13 cellular contexts compared by ENCODE assay signal in genomic region chr20:43558412-43559146, GRCh38. TPM values are rescaled to one million over a fixed set of nuclear protein-coding genes. Genes with fewer than 3 reads are reported as not detected.
DNase-seq lines count a peak whose midpoint lies in the region; ATAC-seq, FAIRE-seq and TF ChIP-seq lines count a peak whose summit lies in the region.
"Had no signal": no experiment of that assay in that cellular context is flagged by ENCODE, and none has a peak within 500 bp of the region (broad histone marks: within the 10 kb centered on the region; RNA-seq: fewer than 3 reads in every experiment).

TSS of gene SGK2 (plus strand) at chr20:43559027. CDS start at chr20:43566496, 7,469 bp downstream.

- H3K9me3 ChIP-seq in body of pancreas: no peaks in the 10 kb centered on the region
- no peaks in the 10 kb centered on the region for H3K9me3 ChIP-seq in HepG2 (ENCODE audit: low read length)
- H3K9me3 ChIP-seq: sigmoid colon had no signal

- H3K4me1 ChIP-seq in body of pancreas: peaks cover 66% of the 10 kb centered on the region
- peaks cover 62% of the 10 kb centered on the region for H3K4me1 ChIP-seq in HepG2 (ENCODE audit: insufficient read depth, low read length)
- H3K4me1 ChIP-seq: sigmoid colon had no signal

- peak within 1 kb of the TSS; percentile 60 for H3K27ac Mint-ChIP-seq in stimulated activated effector memory CD8-positive, alpha-beta T cell treated with anti-CD3 and anti-CD28 coated beads, Interleukin-12 subunit alpha, Interleukin-12 subunit beta, amount 100 ng/mL, for 72 hours
- no peak within 1 kb of the TSS for H3K27ac Mint-ChIP-seq in activated CD4-positive, alpha-beta T cell treated with anti-CD3 and anti-CD28 coated beads, Interleukin-2, amount 10 ng/mL, durations not matched to agents 7 days and 5 days
- H3K27ac Mint-ChIP-seq: stimulated activated naive CD8-positive, alpha-beta T cell treated with anti-CD3 and anti-CD28 coated beads, Interleukin-15, Interleukin-2, amounts not matched to agents 100 ng/mL and 50 ng/mL, for 24 hours had no signal

- POLR2A ChIA-PET in HepG2 (lab: Yijun Ruan, JAX): interaction anchor here (0.5 to 6.8 kb wide), 25 partner anchors 10 to 1940 kb away, joined by 3 to 224 read pairs (median 5); partner anchors contain the start of genes CHD6, IFT52 and SRSF6
- POLR2A ChIA-PET in activated CD4-positive, alpha-beta T cell treated with anti-CD3 and anti-CD28 coated beads, Interleukin-2, amount 10 ng/mL, durations not matched to agents 7 days and 5 days (lab: Charles Lee): no interaction called here

- FAIRE-seq in HepG2 (lab: Jason Lieb, UNC) (peak; percentile 94), GM12892 (lab: Jason Lieb, UNC) (no peak)

- TF ChIP-seq CTCF in body of pancreas (IDR thresholded peaks at IDR 0.05) (no peak), HepG2 (CRISPR knock-in tag; IDR thresholded peaks at IDR 0.05) (peak; percentile 30; the same call in 1 of the 2 replicates)

- H4K20me1 ChIP-seq in HepG2 (ENCODE audit: insufficient read depth, low read length): no peaks in the 10 kb centered on the region

- H3K36me3 Mint-ChIP-seq in stimulated activated effector memory CD8-positive, alpha-beta T cell treated with anti-CD3 and anti-CD28 coated beads, Interleukin-12 subunit alpha, Interleukin-12 subunit beta, amount 100 ng/mL, for 72 hours: peaks cover 5% of the 10 kb centered on the region
- no peaks in the 10 kb centered on the region for H3K36me3 Mint-ChIP-seq in activated CD4-positive, alpha-beta T cell treated with anti-CD3 and anti-CD28 coated beads, Interleukin-2, amount 10 ng/mL, durations not matched to agents 7 days and 5 days (ENCODE audit: low read depth)

- TF ChIP-seq EP300 in HepG2 (IDR thresholded peaks at IDR 0.05; ENCODE audit: low read depth in 2 of 2, low read length in 2 of 2): peak; percentile 44 to 57; a peak in 2 of 4 replicates
- TF ChIP-seq EP300 in HepG2 (CRISPR knock-in tag; IDR thresholded peaks at IDR 0.05; ENCODE audit: borderline replicate concordance): no peak; the same call in none of the 2 replicates

- ATAC-seq in body of pancreas (peak; percentile 86), HepG2 (peak; percentile 85), GM19395 (IDR thresholded peaks at IDR 0.05; ENCODE audit: unreplicated experiment) (no peak)
- ATAC-seq in stimulated activated effector memory CD8-positive, alpha-beta T cell treated with anti-CD3 and anti-CD28 coated beads, Interleukin-12 subunit alpha, Interleukin-12 subunit beta, amount 100 ng/mL, for 72 hours: no peak

- 7 to 22% methylated on average over 8 to 12 of the region's 12 CpGs for WGBS in body of pancreas, 2 donors
- WGBS in HepG2 (ENCODE audit: low lambda C conversion rate): under 1% methylated on average over 12 of the region's 12 CpGs

- no peaks in the 10 kb centered on the region for H3K9me3 Mint-ChIP-seq in stimulated activated effector memory CD8-positive, alpha-beta T cell treated with anti-CD3 and anti-CD28 coated beads, Interleukin-12 subunit alpha, Interleukin-12 subunit beta, amount 100 ng/mL, for 72 hours
- H3K9me3 Mint-ChIP-seq in activated CD4-positive, alpha-beta T cell treated with anti-CD3 and anti-CD28 coated beads, Interleukin-2, amount 10 ng/mL, durations not matched to agents 7 days and 5 days: no peaks in the 10 kb centered on the region
- H3K9me3 Mint-ChIP-seq: central memory CD8-positive, alpha-beta T cell; stimulated activated naive CD8-positive, alpha-beta T cell treated with anti-CD3 and anti-CD28 coated beads, Interleukin-15, Interleukin-2, amounts not matched to agents 100 ng/mL and 50 ng/mL, for 24 hours had no signal

- peak; percentile 17 to 72 (median 69) for TF ChIP-seq POLR2A in body of pancreas (IDR thresholded peaks at IDR 0.05)
- peak; percentile 87 to 97 for TF ChIP-seq POLR2A in HepG2 (IDR thresholded peaks at IDR 0.05; ENCODE audit: insufficient read depth in 1 of 2, low read depth in 2 of 2, low read length in 2 of 2)
- TF ChIP-seq POLR2A in GM12892 (IDR thresholded peaks at IDR 0.05; ENCODE audit: low read depth, low read length): no peak

- H3K4me3 ChIP-seq in body of pancreas (no peak within 1 kb of the TSS), HepG2 (replicated peaks in 1 of 3; ENCODE audit: insufficient read depth in 1 of 3, low read depth in 2 of 3, low read length in 3 of 3) (peak within 1 kb of the TSS; percentile 68 to 85 (median 84))
- H3K4me3 ChIP-seq: sigmoid colon had no signal

- no peaks in the 10 kb centered on the region for H3K36me3 ChIP-seq in body of pancreas (replicated peaks in 1 of 2; ENCODE audit: insufficient read depth in 1 of 2, low read depth in 2 of 2)
- no peaks in the 10 kb centered on the region for H3K36me3 ChIP-seq in HepG2 (replicated peaks in 1 of 2; ENCODE audit: control insufficient read depth in 1 of 2, insufficient read depth in 2 of 2, low read length in 2 of 2)
- H3K36me3 ChIP-seq: sigmoid colon had no signal

- BruUV-seq in HepG2 (replicated peaks; lab: Mats Ljungman, UMichigan): TSS peak; percentile 96

- no peaks in the 10 kb centered on the region for H3K4me1 Mint-ChIP-seq in stimulated activated effector memory CD8-positive, alpha-beta T cell treated with anti-CD3 and anti-CD28 coated beads, Interleukin-12 subunit alpha, Interleukin-12 subunit beta, amount 100 ng/mL, for 72 hours
- no peaks in the 10 kb centered on the region for H3K4me1 Mint-ChIP-seq in activated CD4-positive, alpha-beta T cell treated with anti-CD3 and anti-CD28 coated beads, Interleukin-2, amount 10 ng/mL, durations not matched to agents 7 days and 5 days
- H3K4me1 Mint-ChIP-seq: central memory CD8-positive, alpha-beta T cell had no signal

- H3K27me3 ChIP-seq in body of pancreas: no peaks in the 10 kb centered on the region
- H3K27me3 ChIP-seq in HepG2 (ENCODE audit: control insufficient read depth in 1 of 2, insufficient read depth in 2 of 2, low read length in 2 of 2): no peaks in the 10 kb centered on the region; a peak in 1 of 5 replicates
- H3K27me3 ChIP-seq: sigmoid colon had no signal

- TF ChIP-seq RAD21 in HepG2 (CRISPR knock-in tag; IDR thresholded peaks at IDR 0.05): peak; percentile 23; the same call in 1 of the 2 replicates

- peak within 1 kb of the TSS; percentile 98 for H3K9ac ChIP-seq in HepG2 (ENCODE audit: insufficient read depth, low read depth, low read length)

- no peak within 1 kb of the TSS for H3K4me3 Mint-ChIP-seq in stimulated activated effector memory CD8-positive, alpha-beta T cell treated with anti-CD3 and anti-CD28 coated beads, Interleukin-12 subunit alpha, Interleukin-12 subunit beta, amount 100 ng/mL, for 72 hours
- H3K4me3 Mint-ChIP-seq in activated CD4-positive, alpha-beta T cell treated with anti-CD3 and anti-CD28 coated beads, Interleukin-2, amount 10 ng/mL, durations not matched to agents 7 days and 5 days: no peak within 1 kb of the TSS
- H3K4me3 Mint-ChIP-seq: central memory CD8-positive, alpha-beta T cell; stimulated activated naive CD8-positive, alpha-beta T cell treated with anti-CD3 and anti-CD28 coated beads, Interleukin-15, Interleukin-2, amounts not matched to agents 100 ng/mL and 50 ng/mL, for 24 hours had no signal

- peak within 1 kb of the TSS; percentile 100 for H3K4me2 ChIP-seq in HepG2 (ENCODE audit: low read depth, low read length)

- peak within 1 kb of the TSS; percentile 81 for H2AFZ ChIP-seq in HepG2 (ENCODE audit: low read length)

- H3K27ac ChIP-seq in body of pancreas (peak within 1 kb of the TSS; percentile 89 to 95 (median 94)), HepG2 (ENCODE audit: extremely low read length, insufficient read depth, low read length) (peak within 1 kb of the TSS; percentile 99)
- H3K27ac ChIP-seq: sigmoid colon had no signal

- H3K79me2 ChIP-seq in HepG2 (ENCODE audit: insufficient read depth, low read length): peaks cover 13% of the 10 kb centered on the region

- DNase-seq in HT-29 (ENCODE audit: low spot score) (peak; percentile 100), body of pancreas (peak; percentile 88 to 93 (median 92)), HepG2 (ENCODE audit: low spot score) (peak; percentile 96), NCI-H2029 (lab: John Stamatoyannopoulos, UW) (no peak), GM12892 (ENCODE audit: insufficient read length) (no peak)
- no peak for DNase-seq in stimulated activated effector memory CD8-positive, alpha-beta T cell treated with anti-CD3 and anti-CD28 coated beads, Interleukin-12 subunit alpha, Interleukin-12 subunit beta, amount 100 ng/mL, for 72 hours (ENCODE audit: low spot score in 2 of 2)
- no peak for DNase-seq in activated CD4-positive, alpha-beta T cell treated with anti-CD3 and anti-CD28 coated beads, Interleukin-2, amount 10 ng/mL, durations not matched to agents 7 days and 5 days
- DNase-seq: NCI-H187 treated with DMSO at 0.1 percent for 48 hours, SHP77, sigmoid colon had no signal

- in situ Hi-C loops in HepG2 (cut with HindIII; ENCODE audit: extremely low pct_ligation_motif_present, low pct_unique_long_range_greater_than_20kb): no loop called here

- intact Hi-C loops in body of pancreas (cut with DNase I): no loop called here
- intact Hi-C loops in HepG2 (cut with micrococcal nuclease; ENCODE audit: unreplicated experiment): loop anchor here (5.0 kb wide), 1 partner anchor 101 kb away; the partner anchor contains the start of gene SRSF6

- CTCF ChIA-PET in HepG2 (lab: Yijun Ruan, JAX; ENCODE audit: low intra/inter-chr PET ratio, low total read pairs): no interaction called here
- CTCF ChIA-PET in activated CD4-positive, alpha-beta T cell treated with anti-CD3 and anti-CD28 coated beads, Interleukin-2, amount 10 ng/mL, durations not matched to agents 7 days and 5 days (lab: Charles Lee): interaction anchor here (1.8 kb wide), 1 partner anchor 19 kb away, joined by 4 read pairs; no protein-coding TSS in a partner anchor

- no peaks in the 10 kb centered on the region for H3K27me3 Mint-ChIP-seq in activated CD4-positive, alpha-beta T cell treated with anti-CD3 and anti-CD28 coated beads, Interleukin-2, amount 10 ng/mL, durations not matched to agents 7 days and 5 days
- H3K27me3 Mint-ChIP-seq: central memory CD8-positive, alpha-beta T cell; stimulated activated naive CD8-positive, alpha-beta T cell treated with anti-CD3 and anti-CD28 coated beads, Interleukin-15, Interleukin-2, amounts not matched to agents 100 ng/mL and 50 ng/mL, for 24 hours had no signal

RNA-seq across cellular contexts. Expression of gene SGK2, which starts in this region (rescaled TPM):
- total RNA-seq in HT-29 (2014; rRNA removed; shearing (Covaris generic)): 68.2 and 69.1 TPM in 2 replicates
- total RNA-seq in body of pancreas: 10 to 100 TPM; 14.3 to 21.4 TPM
- total RNA-seq in HepG2 (2016; rRNA removed; fragmentation: Illumina TruSeq; extraction: Trizol): 29.4 and 34.3 TPM in 2 replicates
- total RNA-seq in HepG2 (2016; cell fraction: cytosol; rRNA removed; fragmentation: Illumina TruSeq; extraction: Trizol; ENCODE audit: low read depth): 8.6 and 11.8 TPM in 2 replicates
- total RNA-seq in HepG2 (2016; cell fraction: insoluble cytoplasmic fraction; rRNA removed; fragmentation: Illumina TruSeq; extraction: Trizol): 29.7 and 31.2 TPM in 2 replicates
- total RNA-seq in HepG2 (2016; cell fraction: membrane; rRNA removed; fragmentation: Illumina TruSeq; extraction: Trizol): 25.9 and 26.5 TPM in 2 replicates
- 19.8 and 26.8 TPM in 2 replicates for total RNA-seq in HepG2 (2016; cell fraction: nucleus; rRNA removed; fragmentation: Illumina TruSeq; extraction: Trizol)
- 6.2 and 12.6 TPM in 2 replicates for polyA plus RNA-seq in HepG2 (2011; rRNA removed)
- 3.9 and 5.3 TPM in 2 replicates for polyA plus RNA-seq in HepG2 (2011; cell fraction: cytosol; rRNA removed)
- polyA plus RNA-seq in HepG2 (2011; cell fraction: nucleus; rRNA removed): 24.1 and 26.7 TPM in 2 replicates
- 6.9 and 8.9 TPM in 2 replicates for polyA plus RNA-seq in HepG2 (2012)
- polyA plus RNA-seq in HepG2 (2016; cell fraction: cytosol; fragmentation: Illumina TruSeq; extraction: Trizol; ENCODE audit: low read depth): 5.2 and 5.4 TPM in 2 replicates
- 21.3 and 23.7 TPM in 2 replicates for polyA plus RNA-seq in HepG2 (2016; cell fraction: insoluble cytoplasmic fraction; fragmentation: Illumina TruSeq; extraction: Trizol; ENCODE audit: low read depth)
- polyA plus RNA-seq in HepG2 (2016; cell fraction: membrane; fragmentation: Illumina TruSeq; extraction: Trizol; ENCODE audit: low read depth): 14.3 and 14.5 TPM in 2 replicates
- 36.0 and 42.8 TPM in 2 replicates for polyA plus RNA-seq in HepG2 (2016; cell fraction: nucleus; fragmentation: Illumina TruSeq; extraction: Trizol; ENCODE audit: insufficient read depth, low read depth)
- 1.3 and 17.3 TPM in 2 replicates for polyA minus RNA-seq in HepG2 (2011; rRNA and poly(A)+ RNA removed; ENCODE audit: low replicate concordance)
- 4.6 and 10.9 TPM in 2 replicates for polyA minus RNA-seq in HepG2 (2011; cell fraction: cytosol; rRNA and poly(A)+ RNA removed)
- polyA minus RNA-seq in HepG2 (2011; cell fraction: nucleus; rRNA and poly(A)+ RNA removed): 16.4 and 18.5 TPM in 2 replicates
- total RNA-seq in activated CD4-positive, alpha-beta T cell treated with anti-CD3 and anti-CD28 coated beads, Interleukin-2, amount 10 ng/mL, durations not matched to agents 7 days and 5 days: under 1 TPM; 0.37 to 0.40 TPM
- 0.11 TPM for polyA plus RNA-seq in GM12892 (2012; ENCODE audit: missing spikeins)

Comparison
In these comparisons a context has a peak if more than half of its experiments do, and no peak if none do; other contexts are left out.
1. RNA of gene SGK2 (total RNA-seq): 68.2 to 69.1 TPM in HT-29, 8.6 to 34.3 TPM in HepG2 and 14.3 to 21.4 TPM in body of pancreas; 0.37 to 0.40 TPM in activated CD4-positive, alpha-beta T cell treated with anti-CD3 and anti-CD28 coated beads, Interleukin-2, amount 10 ng/mL, durations not matched to agents 7 days and 5 days; every median in the first group is over 4 times any median in the second.
2. DNase-seq: peak in HT-29 (single experiment), body of pancreas (4 of 4) and HepG2 (single experiment); none in stimulated activated effector memory CD8-positive, alpha-beta T cell treated with anti-CD3 and anti-CD28 coated beads, Interleukin-12 subunit alpha, Interleukin-12 subunit beta, amount 100 ng/mL, for 72 hours (0 of 2), activated CD4-positive, alpha-beta T cell treated with anti-CD3 and anti-CD28 coated beads, Interleukin-2, amount 10 ng/mL, durations not matched to agents 7 days and 5 days (single experiment), NCI-H2029 (single experiment) and GM12892 (single experiment).
3. ATAC-seq: peak in body of pancreas (single experiment) and HepG2 (single experiment); none in stimulated activated effector memory CD8-positive, alpha-beta T cell treated with anti-CD3 and anti-CD28 coated beads, Interleukin-12 subunit alpha, Interleukin-12 subunit beta, amount 100 ng/mL, for 72 hours (single experiment) and GM19395 (single experiment).
4. H3K4me3 ChIP-seq: peak in HepG2 (3 of 3); none in body of pancreas (0 of 2).